In genomic region chr16:17213974-17214373, GRCh38 we compare ENCODE assay signal across 3 cellular contexts.
A peak's percentile ranks its signal among the peaks of the same experiment; 100 is the strongest.
TF ChIP-seq lines count a peak whose summit lies in the region.

No MANE protein-coding gene starts in this region.

TF ChIP-seq in SK-N-SH treated with all-trans-retinoic acid at 6 μM for 48 hours, 23 proteins besides CTCF, POLR2A, EP300 and RAD21:
- TF ChIP-seq ESRRG (CRISPR knock-in tag; IDR thresholded peaks at IDR 0.05), result no peak
- no peak for TF ChIP-seq BACH2 (CRISPR knock-in tag; IDR thresholded peaks at IDR 0.05; ENCODE audit: borderline replicate concordance)
- TF ChIP-seq RARB (CRISPR knock-in tag; IDR thresholded peaks at IDR 0.05), result no peak
- no peak for TF ChIP-seq SNAI2 (CRISPR knock-in tag; IDR thresholded peaks at IDR 0.05)
- no peak for TF ChIP-seq PPARA (CRISPR knock-in tag; IDR thresholded peaks at IDR 0.05; ENCODE audit: borderline replicate concordance)
- no peak for TF ChIP-seq ZC3H10 (CRISPR knock-in tag; IDR thresholded peaks at IDR 0.05)
- TF ChIP-seq TCF4 (CRISPR knock-in tag; IDR thresholded peaks at IDR 0.05; ENCODE audit: borderline replicate concordance), result no peak
- TF ChIP-seq ZNF565 (CRISPR knock-in tag; conservative IDR thresholded peaks at IDR 0.05; ENCODE audit: low read depth), result peak; percentile 88; the same call in 1 of the 2 replicates
TF ChIP-seq in SK-N-SH treated with all-trans-retinoic acid at 6 μM for 48 hours: peak in this region for 1.

TF ChIP-seq in SK-N-SH, 30 proteins besides CTCF, POLR2A, EP300 and RAD21:
- TF ChIP-seq GATA2 (CRISPR knock-in tag; IDR thresholded peaks at IDR 0.05), result no peak
- no peak for TF ChIP-seq FOXJ3 (CRISPR knock-in tag; IDR thresholded peaks at IDR 0.05)
- no peak for TF ChIP-seq RCOR1 (IDR thresholded peaks at IDR 0.05; ENCODE audit: low read length)

TF ChIP-seq in K562, 482 proteins besides CTCF, POLR2A, EP300 and RAD21:
- TF ChIP-seq YY1 (IDR thresholded peaks at IDR 0.05; ENCODE audit: borderline replicate concordance in 1 of 3, control insufficient read depth in 1 of 3, extremely low read depth in 1 of 3, insufficient read depth in 3 of 3, insufficient read length in 1 of 3, insufficient replicate concordance in 2 of 3, low read depth in 1 of 3, low read length in 2 of 3), result peak in 2 of 3 experiments; percentile 7 to 71
- no peak for TF ChIP-seq BMI1 (IDR thresholded peaks at IDR 0.05; ENCODE audit: low read length)
